Comparison of ENCODE assay signal across 8 cellular contexts in genomic region chr2:180979086-180979934, GRCh38. TPM values are rescaled to one million over a fixed set of nuclear protein-coding genes. Genes with fewer than 3 reads are reported as not detected.
DNase-seq lines count a peak whose midpoint lies in the region; FAIRE-seq and TF ChIP-seq lines count a peak whose summit lies in the region.

No MANE protein-coding gene starts in this region.

- H3K9me3 Mint-ChIP-seq in nephron progenitor cell = no peaks in the 10 kb centered on the region

- peaks cover 36% of the 10 kb centered on the region for H3K4me1 Mint-ChIP-seq in nephron progenitor cell

- peak overlapping the region; percentile 82 for H3K4me3 Mint-ChIP-seq in nephron progenitor cell

- TF ChIP-seq CTCF in nephron progenitor cell (IDR thresholded peaks at IDR 0.05) = no peak

- H3K4me1 ChIP-seq in SJSA1 (replicated peaks) (peaks cover 41% of the 10 kb centered on the region), endocrine pancreas (ENCODE audit: control insufficient read depth, insufficient read depth, low read length) (peaks cover 23% of the 10 kb centered on the region)

- H3K36me3 ChIP-seq in SJSA1 (peaks cover 33% of the 10 kb centered on the region), endocrine pancreas (ENCODE audit: control insufficient read depth, insufficient read depth, low read length) (no peaks in the 10 kb centered on the region)

- no peaks in the 10 kb centered on the region; the same call in 1 of the 2 replicates for H3K9me3 ChIP-seq in SJSA1 (replicated peaks)
- H3K9me3 ChIP-seq in endocrine pancreas (ENCODE audit: control insufficient read depth, low read length) = no peaks in the 10 kb centered on the region

- H3K27ac Mint-ChIP-seq in nephron progenitor cell = peak overlapping the region; percentile 49

- FAIRE-seq in GM19239 (lab: Jason Lieb, UNC) = peak; percentile 40

- peaks cover 3% of the 10 kb centered on the region for H3K36me3 Mint-ChIP-seq in nephron progenitor cell (ENCODE audit: low read depth)

- peak overlapping the region; percentile 97 for H3K27ac ChIP-seq in SJSA1

- H3K27me3 ChIP-seq in SJSA1 (replicated peaks) (no peaks in the 10 kb centered on the region), endocrine pancreas (ENCODE audit: control insufficient read depth, insufficient read depth, low read length) (no peaks in the 10 kb centered on the region)

- intact Hi-C loops in posterior vena cava (cut with DNase I) = no loop called here

- H3K4me3 ChIP-seq in SJSA1 (peak overlapping the region; percentile 81), endocrine pancreas (ENCODE audit: control insufficient read depth, insufficient read depth, low read length) (peak overlapping the region; percentile 55)

- no peak overlapping the region for H3K9ac ChIP-seq in endocrine pancreas (ENCODE audit: control insufficient read depth, insufficient read depth, low read length)

- no peaks in the 10 kb centered on the region for H3K27me3 Mint-ChIP-seq in nephron progenitor cell (ENCODE audit: low read depth, poor library complexity)

- DNase-seq in GM19239 (ENCODE audit: insufficient read length, low spot score) (no peak), SJSA1 (ENCODE audit: low read depth in 1 of 2, low spot score in 2 of 2) (peak; percentile 89), nephron progenitor cell (no peak), posterior vena cava (ENCODE audit: low spot score) (no peak), NCI-H2107 treated with DMSO at 0.1 percent for 48 hours (lab: John Stamatoyannopoulos, UW; ENCODE audit: unreplicated experiment) (no peak), NCI-H2107 (lab: John Stamatoyannopoulos, UW) (no peak), Ammon's horn (ENCODE audit: low spot score) (no peak)

RNA-seq across cellular contexts. Expression of gene UBE2E3, which starts 1.1 kb away (rescaled TPM):
- total RNA-seq in SJSA1 (2014; rRNA removed; shearing (Covaris generic)) = 208 and 209 TPM in 2 replicates
- total RNA-seq in posterior vena cava = 10 to 100 TPM; 39.2 to 41.8 TPM

Comparison
In these comparisons a context has a peak if more than half of its experiments do, and no peak if none do; other contexts are left out.
1. DNase-seq: peak in SJSA1 (2 of 2); none in GM19239 (single experiment), nephron progenitor cell (single experiment), posterior vena cava (single experiment), NCI-H2107 treated with DMSO at 0.1 percent for 48 hours (single experiment), NCI-H2107 (single experiment) and Ammon's horn (single experiment).